ENCODE assay signal across 26 cellular contexts in genomic region chr12:82993610-82994009, GRCh38.
"Had no signal": no experiment of that assay in that cellular context is flagged by ENCODE, and none has a peak within 500 bp of the region (broad histone marks: within the 10 kb centered on the region; RNA-seq: fewer than 3 reads in every experiment).

No MANE protein-coding gene starts in this region.

- H3K9me3 ChIP-seq: colonic mucosa, esophagus muscularis mucosa, esophagus squamous epithelium, gastrocnemius medialis, gastroesophageal sphincter, heart left ventricle, heart right ventricle had no signal

- H3K4me1 Mint-ChIP-seq: endodermal cell had no signal

- H3K27me3 Mint-ChIP-seq: dendritic cell treated with granulocyte-macrophage colony-stimulating factor and Interleukin-4, amounts not matched to agents 40 ng/mL and 50 ng/mL, for 4 days; effector memory CD8-positive, alpha-beta T cell had no signal

- DNase-seq: colonic mucosa; cortex of kidney; dermis blood vessel endothelial cell; dorsolateral prefrontal cortex; effector CD4-positive, alpha-beta T cell; effector CD8-positive, alpha-beta T cell; effector memory CD4-positive, alpha-beta T cell; effector memory CD8-positive, alpha-beta T cell; endodermal cell; erythroblast; esophagus squamous epithelium; foreskin fibroblast; foreskin keratinocyte; foreskin melanocyte; gastrocnemius medialis; head of caudate nucleus; heart left ventricle; heart right ventricle had no signal

- H3K9me3 Mint-ChIP-seq: dendritic cell treated with granulocyte-macrophage colony-stimulating factor and Interleukin-4, amounts not matched to agents 40 ng/mL and 50 ng/mL, for 4 days; effector memory CD8-positive, alpha-beta T cell; endodermal cell had no signal

- H3K27ac ChIP-seq: colonic mucosa, coronary artery, dorsolateral prefrontal cortex, epithelial cell of prostate, esophagus muscularis mucosa, esophagus squamous epithelium, foreskin keratinocyte, gastrocnemius medialis, gastroesophageal sphincter, heart left ventricle, heart right ventricle had no signal

- H3K4me3 Mint-ChIP-seq: dendritic cell treated with granulocyte-macrophage colony-stimulating factor and Interleukin-4, amounts not matched to agents 40 ng/mL and 50 ng/mL, for 4 days; effector memory CD8-positive, alpha-beta T cell; endodermal cell had no signal

- H3K4me1 ChIP-seq: colonic mucosa, esophagus muscularis mucosa, esophagus squamous epithelium, foreskin keratinocyte, gastrocnemius medialis, gastroesophageal sphincter had no signal

- FAIRE-seq: endometrium, endothelial cell of umbilical vein had no signal

- H3K4me3 ChIP-seq: colonic mucosa, coronary artery, dorsolateral prefrontal cortex, esophagus muscularis mucosa, esophagus squamous epithelium, gastrocnemius medialis, gastroesophageal sphincter, heart left ventricle, heart right ventricle had no signal

- ATAC-seq: effector memory CD8-positive, alpha-beta T cell; esophagus mucosa; foreskin keratinocyte; gastrocnemius medialis; gastroesophageal sphincter; heart left ventricle; heart right ventricle had no signal

- H3K27ac Mint-ChIP-seq: dendritic cell treated with granulocyte-macrophage colony-stimulating factor and Interleukin-4, amounts not matched to agents 40 ng/mL and 50 ng/mL, for 4 days; effector memory CD8-positive, alpha-beta T cell; endodermal cell had no signal
